In the genomic region with DNA sequence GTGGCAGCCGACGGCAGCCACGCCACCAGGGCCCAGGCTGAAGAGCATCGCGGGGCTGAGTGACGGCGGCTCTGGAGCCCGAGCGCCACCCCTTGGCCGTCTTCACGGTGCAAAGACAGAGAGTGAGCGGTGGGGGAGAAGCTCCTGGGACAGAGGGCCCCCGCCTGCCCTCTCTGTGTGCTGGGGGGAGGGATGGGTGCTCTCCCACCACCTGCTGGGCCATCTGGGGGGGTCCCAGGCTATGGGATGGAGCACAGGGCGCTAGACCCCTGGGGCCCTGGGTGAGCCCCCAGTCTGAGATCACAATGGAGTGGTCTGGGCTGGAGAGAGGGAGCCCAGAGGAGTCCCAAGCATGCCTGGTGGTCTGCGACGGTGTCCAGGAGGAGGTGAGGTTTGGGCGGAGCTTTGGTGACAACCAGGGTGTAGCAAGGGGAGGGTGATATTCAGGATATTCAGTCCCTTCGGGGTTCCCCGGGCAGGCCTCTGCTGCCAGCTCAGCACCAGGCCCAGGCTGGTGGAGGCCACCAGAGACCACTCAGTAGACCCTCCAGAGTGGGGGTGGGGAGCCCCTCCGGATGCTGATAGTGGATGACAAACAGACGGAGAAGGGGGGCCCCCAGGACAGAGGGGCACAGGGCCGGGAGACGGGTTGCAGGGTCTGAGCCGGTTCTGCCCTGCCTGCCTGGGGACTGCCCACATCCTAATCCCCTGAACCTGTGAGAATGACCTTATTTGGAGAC, we compare ENCODE assay signal across 9 cellular contexts.
A peak's percentile ranks its signal among the peaks of the same experiment; 100 is the strongest.
DNase-seq lines count a peak whose midpoint lies in the region; ATAC-seq and TF ChIP-seq lines count a peak whose summit lies in the region.
"Had no signal": no experiment of that assay in that cellular context is flagged by ENCODE, and none has a peak within 500 bp of the region (broad histone marks: within the 10 kb centered on the region; RNA-seq: fewer than 3 reads in every experiment).

No MANE protein-coding gene starts in this region.

- H3K4me1 Mint-ChIP-seq in progenitor cell of endocrine pancreas (ENCODE audit: low read depth) = no peaks in the 10 kb centered on the region

- DNase-seq in SIG-M5 treated with dmso at 0.1 percent for 504 hours (lab: John Stamatoyannopoulos, UW; ENCODE audit: unreplicated experiment) (peak; percentile 23), SIG-M5 (lab: John Stamatoyannopoulos, UW) (no peak), NB4 (ENCODE audit: low read depth) (peak; percentile 69), cerebellar cortex (ENCODE audit: low spot score) (peak; percentile 39), progenitor cell of endocrine pancreas (ENCODE audit: low spot score, unreplicated experiment) (no peak)
- DNase-seq: C1 segment of cervical spinal cord had no signal

- no peak overlapping the region for H3K4me3 Mint-ChIP-seq in progenitor cell of endocrine pancreas (ENCODE audit: low read depth)

- TF ChIP-seq EP300 in gastroesophageal sphincter (IDR thresholded peaks at IDR 0.05) = no peak

- H3K27me3 Mint-ChIP-seq in progenitor cell of endocrine pancreas = peaks cover 29% of the 10 kb centered on the region

- 54 to 84% methylated on average over 8 to 10 of the region's 24 CpGs for WGBS in gastroesophageal sphincter (ENCODE audit: low coverage in 1 of 2), 2 donors

- TF ChIP-seq CTCF in NB4 (IDR thresholded peaks at IDR 0.05; ENCODE audit: low read depth, low read length) = peak; percentile 20
- peak; percentile 52 for TF ChIP-seq CTCF in progenitor cell of endocrine pancreas (IDR thresholded peaks at IDR 0.05; ENCODE audit: unreplicated experiment)
- TF ChIP-seq CTCF in gastroesophageal sphincter (IDR thresholded peaks at IDR 0.05) = peak in 2 of 4 experiments; percentile 9 to 38

- peaks cover 57% of the 10 kb centered on the region for H3K27me3 ChIP-seq in gastroesophageal sphincter

- H3K36me3 Mint-ChIP-seq in progenitor cell of endocrine pancreas (ENCODE audit: insufficient read depth) = no peaks in the 10 kb centered on the region

- H3K36me3 ChIP-seq in gastroesophageal sphincter = no peaks in the 10 kb centered on the region

- no peaks in the 10 kb centered on the region for H3K9me3 ChIP-seq in gastroesophageal sphincter

- no peak overlapping the region for H3K27ac ChIP-seq in gastroesophageal sphincter

- ATAC-seq in HG02938 (IDR thresholded peaks at IDR 0.05; ENCODE audit: unreplicated experiment) (no peak), GM21786 (IDR thresholded peaks at IDR 0.05; ENCODE audit: unreplicated experiment) (no peak), gastroesophageal sphincter (no peak)

- TF ChIP-seq POLR2A in NB4 (IDR thresholded peaks at IDR 0.05; ENCODE audit: extremely low read depth, insufficient read length) (no peak), gastroesophageal sphincter (IDR thresholded peaks at IDR 0.05) (no peak)

- H3K27ac Mint-ChIP-seq in progenitor cell of endocrine pancreas = no peak overlapping the region

- H3K4me1 ChIP-seq in gastroesophageal sphincter = peaks cover 0 to 16% (median 0%) of the 10 kb centered on the region in 3 donors

- no peak overlapping the region for H3K4me3 ChIP-seq in NB4 (ENCODE audit: low read depth, low read length)
- no peak overlapping the region for H3K4me3 ChIP-seq in gastroesophageal sphincter

- no peaks in the 10 kb centered on the region for H3K9me3 Mint-ChIP-seq in progenitor cell of endocrine pancreas (ENCODE audit: low read depth)

Comparison
In these comparisons a context has a peak if more than half of its experiments do, and no peak if none do; other contexts are left out.
1. DNase-seq: peak in SIG-M5 treated with dmso at 0.1 percent for 504 hours (single experiment), NB4 (single experiment) and cerebellar cortex (single experiment); none in SIG-M5 (single experiment) and progenitor cell of endocrine pancreas (single experiment).